ENCODE assay signal across 1 cellular context in genomic region chr1:232594018-232594502, GRCh38.
TF ChIP-seq lines count a peak whose summit lies in the region.

No MANE protein-coding gene starts in this region.

TF ChIP-seq in GM23338, 12 proteins besides CTCF, POLR2A, EP300 and RAD21 (continued from another document):
- TF ChIP-seq REST (IDR thresholded peaks at IDR 0.05; ENCODE audit: unreplicated experiment), result no peak
- TF ChIP-seq CREB1 (CRISPR knock-in tag; IDR thresholded peaks at IDR 0.05; ENCODE audit: low read depth), result no peak
- no peak for TF ChIP-seq EZH2phosphoT487 (IDR thresholded peaks at IDR 0.05; ENCODE audit: unreplicated experiment)
- TF ChIP-seq POLR2AphosphoS5 (IDR thresholded peaks at IDR 0.05; ENCODE audit: low read depth), result no peak
- TF ChIP-seq JUNB (IDR thresholded peaks at IDR 0.05; ENCODE audit: unreplicated experiment), result no peak
- TF ChIP-seq ZNF462 (CRISPR knock-in tag; IDR thresholded peaks at IDR 0.05), result no peak
- no peak for TF ChIP-seq EZH2 (IDR thresholded peaks at IDR 0.05; ENCODE audit: low read depth, unreplicated experiment)
- no peak for TF ChIP-seq ZNF114 (CRISPR knock-in tag; IDR thresholded peaks at IDR 0.05)
- no peak for TF ChIP-seq NANOG (IDR thresholded peaks at IDR 0.05; ENCODE audit: borderline replicate concordance)
- TF ChIP-seq STAT1 (IDR thresholded peaks at IDR 0.05; ENCODE audit: unreplicated experiment), result no peak
